Comparison of ENCODE assay signal across 29 cellular contexts in genomic region chr10:34148258-34148657, GRCh38.
"Had no signal": no experiment of that assay in that cellular context is flagged by ENCODE, and none has a peak within 500 bp of the region (broad histone marks: within the 10 kb centered on the region; RNA-seq: fewer than 3 reads in every experiment).

No MANE protein-coding gene starts in this region.

- H3K4me1 Mint-ChIP-seq: stimulated activated effector memory CD8-positive, alpha-beta T cell treated with anti-CD3 and anti-CD28 coated beads, Interleukin-12 subunit alpha, Interleukin-12 subunit beta, amount 100 ng/mL, for 72 hours; stimulated activated memory B cell treated with anti-CD40 and anti-IgM and Interleukin-4, amounts not matched to agents 10 μg/mL and 1 μg/mL and 100 μg/mL, for 72 hours; stimulated activated naive B cell treated with anti-CD40 and anti-IgM and Interleukin-4, amounts not matched to agents 10 μg/mL and 1 μg/mL and 100 μg/mL, for 72 hours; stimulated activated naive CD8-positive, alpha-beta T cell treated with anti-CD3 and anti-CD28 coated beads, Interleukin-15, amount 100 ng/mL, for 72 hours had no signal

- H3K9me3 ChIP-seq: stomach, suprapubic skin, testis, thoracic aorta, thyroid gland, tibial artery, tibial nerve, transverse colon, upper lobe of left lung, upper lobe of right lung, uterus, vagina had no signal

- H3K4me3 ChIP-seq: stomach, suprapubic skin, testis, thoracic aorta, thyroid gland, tibial artery, tibial nerve, transverse colon, upper lobe of left lung, upper lobe of right lung, uterus, vagina had no signal

- H3K27me3 Mint-ChIP-seq: stimulated activated memory B cell treated with anti-CD40 and anti-IgM and Interleukin-4, amounts not matched to agents 10 μg/mL and 1 μg/mL and 100 μg/mL, for 72 hours; stimulated activated naive B cell treated with anti-CD40 and anti-IgM and Interleukin-4, amounts not matched to agents 10 μg/mL and 1 μg/mL and 100 μg/mL, for 72 hours; type B pancreatic cell had no signal

- H3K9me3 Mint-ChIP-seq: stimulated activated memory B cell treated with anti-CD40 and anti-IgM and Interleukin-4, amounts not matched to agents 10 μg/mL and 1 μg/mL and 100 μg/mL, for 72 hours; stimulated activated naive CD8-positive, alpha-beta T cell treated with anti-CD3 and anti-CD28 coated beads, Interleukin-15, amount 100 ng/mL, for 72 hours; stimulated activated naive CD8-positive, alpha-beta T cell treated with anti-CD3 and anti-CD28 coated beads, Interleukin-15, Interleukin-2, amounts not matched to agents 100 ng/mL and 50 ng/mL, for 24 hours; type B pancreatic cell had no signal

- ATAC-seq: stimulated activated effector memory CD8-positive, alpha-beta T cell treated with anti-CD3 and anti-CD28 coated beads, Interleukin-12 subunit alpha, Interleukin-12 subunit beta, amount 100 ng/mL, for 72 hours; stimulated activated memory B cell treated with anti-CD40 and anti-IgM and Interleukin-4, amounts not matched to agents 10 μg/mL and 1 μg/mL and 100 μg/mL, for 72 hours; stimulated activated naive B cell treated with anti-CD40 and anti-IgM and Interleukin-4, amounts not matched to agents 10 μg/mL and 1 μg/mL and 100 μg/mL, for 72 hours; stimulated activated naive CD8-positive, alpha-beta T cell treated with anti-CD3 and anti-CD28 coated beads, Interleukin-15, amount 100 ng/mL, for 72 hours; stimulated activated naive CD8-positive, alpha-beta T cell treated with anti-CD3 and anti-CD28 coated beads, Interleukin-15, Interleukin-2, amounts not matched to agents 100 U/mL and 50 U/mL, for 24 hours; upper lobe of right lung had no signal

- H3K27me3 ChIP-seq: stomach, suprapubic skin, testis, thyroid gland, tibial artery, tibial nerve, transverse colon, upper lobe of left lung, upper lobe of right lung, uterus, vagina had no signal

- H3K27ac ChIP-seq: stomach, suprapubic skin, testis, thoracic aorta, thyroid gland, tibial artery, tibial nerve, transverse colon, upper lobe of left lung, upper lobe of right lung, uterus, vagina had no signal

- H3K36me3 ChIP-seq: stomach, suprapubic skin, thoracic aorta, thyroid gland, tibial artery, tibial nerve, transverse colon, upper lobe of left lung, upper lobe of right lung, uterus, vagina had no signal

- DNase-seq: stimulated activated CD4-positive, alpha-beta T cell treated with anti-CD3 and anti-CD28 coated beads, Interleukin-2, amount 100 ng/mL, for 48 hours; stimulated activated CD4-positive, alpha-beta T cell treated with anti-CD3 and anti-CD28 coated beads, Interleukin-4, amount 100 ng/mL, for 1 hour; stimulated activated CD4-positive, alpha-beta T cell treated with anti-CD3 and anti-CD28 coated beads, Interleukin-4, amount 100 ng/mL, for 24 hours; stimulated activated CD4-positive, alpha-beta T cell treated with anti-CD3 and anti-CD28 coated beads, Interleukin-4, amount 100 ng/mL, for 4 hours; stimulated activated CD8-positive, alpha-beta memory T cell treated with anti-CD3 and anti-CD28 coated beads, Interleukin-4, amount 100 ng/mL, for 48 hours; stimulated activated naive B cell treated with anti-CD40 and anti-IgM and Interleukin-4, amounts not matched to agents 10 μg/mL and 1 μg/mL and 100 μg/mL, for 72 hours; stimulated activated naive CD4-positive, alpha-beta T cell; stimulated activated naive CD4-positive, alpha-beta T cell treated with Interleukin-2 at 50 U/mL for 16 hours; stimulated activated naive CD8-positive, alpha-beta T cell treated with anti-CD3 and anti-CD28 coated beads, Interleukin-15, amount 100 ng/mL, for 72 hours; stimulated activated naive CD8-positive, alpha-beta T cell treated with anti-CD3 and anti-CD28 coated beads, Interleukin-15, Interleukin-2, amounts not matched to agents 100 U/mL and 50 U/mL, for 24 hours; stomach; substantia nigra; testis; thyroid gland; tibial artery; transverse colon; trophoblast cell; upper lobe of left lung; upper lobe of right lung; uterus had no signal

- H3K4me1 ChIP-seq: stomach, suprapubic skin, testis, thyroid gland, transverse colon, upper lobe of left lung, upper lobe of right lung, uterus, vagina had no signal

- FAIRE-seq: urothelium cell line had no signal

- H3K36me3 Mint-ChIP-seq: stimulated activated effector memory CD8-positive, alpha-beta T cell treated with anti-CD3 and anti-CD28 coated beads, Interleukin-12 subunit alpha, Interleukin-12 subunit beta, amount 100 ng/mL, for 72 hours; stimulated activated memory B cell treated with anti-CD40 and anti-IgM and Interleukin-4, amounts not matched to agents 10 μg/mL and 1 μg/mL and 100 μg/mL, for 72 hours; stimulated activated naive B cell treated with anti-CD40 and anti-IgM and Interleukin-4, amounts not matched to agents 10 μg/mL and 1 μg/mL and 100 μg/mL, for 72 hours had no signal

- H3K4me3 Mint-ChIP-seq: stimulated activated effector memory CD8-positive, alpha-beta T cell treated with anti-CD3 and anti-CD28 coated beads, Interleukin-12 subunit alpha, Interleukin-12 subunit beta, amount 100 ng/mL, for 72 hours; stimulated activated memory B cell treated with anti-CD40 and anti-IgM and Interleukin-4, amounts not matched to agents 10 μg/mL and 1 μg/mL and 100 μg/mL, for 72 hours; stimulated activated naive B cell treated with anti-CD40 and anti-IgM and Interleukin-4, amounts not matched to agents 10 μg/mL and 1 μg/mL and 100 μg/mL, for 72 hours; stimulated activated naive CD8-positive, alpha-beta T cell treated with anti-CD3 and anti-CD28 coated beads, Interleukin-15, amount 100 ng/mL, for 72 hours; stimulated activated naive CD8-positive, alpha-beta T cell treated with anti-CD3 and anti-CD28 coated beads, Interleukin-15, Interleukin-2, amounts not matched to agents 100 ng/mL and 50 ng/mL, for 24 hours; type B pancreatic cell had no signal
